Comparison of ENCODE assay signal across 9 cellular contexts in genomic region chr11:48013269-48013901, GRCh38. TPM values are rescaled to one million over a fixed set of nuclear protein-coding genes. Genes with fewer than 3 reads are reported as not detected.
DNase-seq lines count a peak whose midpoint lies in the region; ATAC-seq and TF ChIP-seq lines count a peak whose summit lies in the region.
"Had no signal": no experiment of that assay in that cellular context is flagged by ENCODE, and none has a peak within 500 bp of the region (broad histone marks: within the 10 kb centered on the region; RNA-seq: fewer than 3 reads in every experiment).

No MANE protein-coding gene starts in this region.

- H3K4me3 ChIP-seq in AG10803 (ENCODE audit: low read length) = no peak overlapping the region

- ATAC-seq in GM19395 (IDR thresholded peaks at IDR 0.05; ENCODE audit: unreplicated experiment) (peak; percentile 72), HG03571 (IDR thresholded peaks at IDR 0.05; ENCODE audit: unreplicated experiment) (peak; percentile 61), WTC11 (peak; percentile 33), GM21526 (IDR thresholded peaks at IDR 0.05; ENCODE audit: low FRiP score, unreplicated experiment) (no peak), GM19328 (IDR thresholded peaks at IDR 0.05; ENCODE audit: unreplicated experiment) (no peak)

- no peak overlapping the region for H3K4me3 Mint-ChIP-seq in WTC11
- H3K4me3 Mint-ChIP-seq in stimulated activated naive CD8-positive, alpha-beta T cell treated with anti-CD3 and anti-CD28 coated beads, Interleukin-15, Interleukin-2, amounts not matched to agents 100 ng/mL and 50 ng/mL, for 24 hours = peak overlapping the region; percentile 57
- H3K4me3 Mint-ChIP-seq: brain had no signal

- no peak overlapping the region for H3K27ac Mint-ChIP-seq in WTC11
- H3K27ac Mint-ChIP-seq in stimulated activated naive CD8-positive, alpha-beta T cell treated with anti-CD3 and anti-CD28 coated beads, Interleukin-15, Interleukin-2, amounts not matched to agents 100 ng/mL and 50 ng/mL, for 24 hours = peak overlapping the region; percentile 96

- no peaks in the 10 kb centered on the region for H3K9me3 Mint-ChIP-seq in WTC11
- H3K9me3 Mint-ChIP-seq in stimulated activated naive CD8-positive, alpha-beta T cell treated with anti-CD3 and anti-CD28 coated beads, Interleukin-15, Interleukin-2, amounts not matched to agents 100 ng/mL and 50 ng/mL, for 24 hours = no peaks in the 10 kb centered on the region
- H3K9me3 Mint-ChIP-seq: brain had no signal

- H3K27me3 Mint-ChIP-seq in WTC11 (ENCODE audit: low read depth) = no peaks in the 10 kb centered on the region; the same call in 1 of the 2 replicates
- H3K27me3 Mint-ChIP-seq in stimulated activated naive CD8-positive, alpha-beta T cell treated with anti-CD3 and anti-CD28 coated beads, Interleukin-15, Interleukin-2, amounts not matched to agents 100 ng/mL and 50 ng/mL, for 24 hours = no peaks in the 10 kb centered on the region
- H3K27me3 Mint-ChIP-seq: brain had no signal

- H3K36me3 Mint-ChIP-seq in WTC11 = no peaks in the 10 kb centered on the region
- peaks cover 3% of the 10 kb centered on the region for H3K36me3 Mint-ChIP-seq in stimulated activated naive CD8-positive, alpha-beta T cell treated with anti-CD3 and anti-CD28 coated beads, Interleukin-15, Interleukin-2, amounts not matched to agents 100 ng/mL and 50 ng/mL, for 24 hours (ENCODE audit: low read depth)
- H3K36me3 Mint-ChIP-seq: brain had no signal

- peaks cover 37% of the 10 kb centered on the region for H3K4me1 Mint-ChIP-seq in WTC11
- H3K4me1 Mint-ChIP-seq in stimulated activated naive CD8-positive, alpha-beta T cell treated with anti-CD3 and anti-CD28 coated beads, Interleukin-15, Interleukin-2, amounts not matched to agents 100 ng/mL and 50 ng/mL, for 24 hours (ENCODE audit: low read depth) = peaks cover 92% of the 10 kb centered on the region

- CTCF ChIA-PET in WTC11 (lab: Charles Lee) = no interaction called here

- TF ChIP-seq CTCF in AG10803 (conservative IDR thresholded peaks at IDR 0.05; ENCODE audit: low read length) (no peak), WTC11 (IDR thresholded peaks at IDR 0.05) (no peak)

- POLR2A ChIA-PET in WTC11 (lab: Charles Lee) = no interaction called here

- DNase-seq in AG10803 (ENCODE audit: low read depth) (peak; percentile 38), WTC11 (ENCODE audit: low spot score) (no peak), germinal center (ENCODE audit: low spot score) (peak; percentile 71)

TF ChIP-seq in WTC11, 78 proteins besides CTCF, POLR2A, EP300 and RAD21:
- no peak for TF ChIP-seq SMAD3 (CRISPR knock-in tag; IDR thresholded peaks at IDR 0.05; ENCODE audit: borderline replicate concordance)
- no peak for TF ChIP-seq ZNF219 (CRISPR knock-in tag; IDR thresholded peaks at IDR 0.05; ENCODE audit: borderline replicate concordance)
- no peak for TF ChIP-seq FOXJ3 (CRISPR knock-in tag; IDR thresholded peaks at IDR 0.05; ENCODE audit: borderline replicate concordance)
- TF ChIP-seq MYBL2 (CRISPR knock-in tag; IDR thresholded peaks at IDR 0.05) = no peak
- TF ChIP-seq ZNF263 (CRISPR knock-in tag; IDR thresholded peaks at IDR 0.05; ENCODE audit: low read depth) = no peak
- no peak for TF ChIP-seq FOXK1 (CRISPR knock-in tag; IDR thresholded peaks at IDR 0.05)
- no peak for TF ChIP-seq MAX (CRISPR knock-in tag; IDR thresholded peaks at IDR 0.05)
- TF ChIP-seq ATF6 (CRISPR knock-in tag; IDR thresholded peaks at IDR 0.05) = no peak
TF ChIP-seq in WTC11: peak in this region for 0.

RNA-seq across cellular contexts. Expression of gene PTPRJ, which starts 33.0 kb away (rescaled TPM):
- total RNA-seq in WTC11 (2021) = 17.1 to 19.5 TPM (median 17.9 TPM) in 3 replicates

Comparison
In these comparisons a context has a peak if more than half of its experiments do, and no peak if none do; other contexts are left out.
1. ATAC-seq: peak in GM19395 (single experiment), HG03571 (single experiment) and WTC11 (single experiment); none in GM21526 (single experiment) and GM19328 (single experiment).